13 cellular contexts compared by ENCODE assay signal in the genomic region with DNA sequence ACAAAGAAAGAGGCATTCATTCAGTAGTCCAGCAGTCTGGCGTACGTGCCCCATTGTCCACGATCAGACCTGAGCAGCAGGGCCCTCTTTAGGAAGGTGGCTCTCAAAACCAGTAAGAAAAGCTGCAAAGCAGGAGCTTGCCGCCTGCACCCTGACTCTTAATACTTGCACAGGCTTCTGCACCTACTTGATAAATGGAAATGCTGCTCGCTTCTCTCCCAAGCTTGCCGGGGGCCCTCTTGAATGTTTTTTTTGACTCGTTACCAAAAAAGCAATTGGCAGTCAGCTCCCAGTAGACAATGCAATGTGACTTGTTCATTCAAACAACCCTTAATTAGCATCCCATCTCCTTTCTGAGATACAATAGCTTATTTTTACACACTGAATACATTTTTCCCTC. TPM values are rescaled to one million over a fixed set of nuclear protein-coding genes. Genes with fewer than 3 reads are reported as not detected.
DNase-seq lines count a peak whose midpoint lies in the region; ATAC-seq, FAIRE-seq and TF ChIP-seq lines count a peak whose summit lies in the region.
"Had no signal": no experiment of that assay in that cellular context is flagged by ENCODE, and none has a peak within 500 bp of the region (broad histone marks: within the 10 kb centered on the region; RNA-seq: fewer than 3 reads in every experiment).

No MANE protein-coding gene starts in this region.

- intact Hi-C loops in tibial artery (cut with DNase I; ENCODE audit: low total_unique reads): no loop called here

- peaks cover 10% of the 10 kb centered on the region for H3K4me1 Mint-ChIP-seq in neural progenitor cell
- H3K4me1 Mint-ChIP-seq: stimulated activated effector memory CD8-positive, alpha-beta T cell treated with anti-CD3 and anti-CD28 coated beads, Interleukin-12 subunit alpha, Interleukin-12 subunit beta, amount 100 ng/mL, for 72 hours had no signal

- H3K36me3 ChIP-seq in HEK293 (ENCODE audit: control insufficient read depth in 2 of 2, insufficient read depth in 1 of 2, low read length in 2 of 2) (no peaks in the 10 kb centered on the region), neural progenitor cell (no peaks in the 10 kb centered on the region), tibial artery (no peaks in the 10 kb centered on the region)

- TF ChIP-seq CTCF in HEK293 (tag by site-specific recombination; IDR thresholded peaks at IDR 0.05): no peak
- no peak for TF ChIP-seq CTCF in choroid plexus epithelial cell (conservative IDR thresholded peaks at IDR 0.05; ENCODE audit: low read depth, low read length)
- no peak for TF ChIP-seq CTCF in neural progenitor cell (IDR thresholded peaks at IDR 0.05)
- no peak for TF ChIP-seq CTCF in tibial artery (IDR thresholded peaks at IDR 0.05)
- TF ChIP-seq CTCF in D721Med (IDR thresholded peaks at IDR 0.05; ENCODE audit: insufficient read depth, missing control alignments): no peak

- no peak overlapping the region for H2AFZ ChIP-seq in neural progenitor cell (replicated peaks)

- DNase-seq in NCI-H345 (lab: John Stamatoyannopoulos, UW): peak; percentile 72
- peak; percentile 49 for DNase-seq in choroid plexus epithelial cell (ENCODE audit: low read depth)
- DNase-seq in neural progenitor cell (ENCODE audit: low spot score): peak; percentile 82
- DNase-seq in tibial artery: no peak
- DNase-seq in activated CD8-positive, alpha-beta memory T cell treated with anti-CD3 and anti-CD28 coated beads for 24 hours: no peak
- no peak for DNase-seq in D721Med (ENCODE audit: insufficient read length, low spot score)
- DNase-seq: activated T-cell treated with anti-CD3 and anti-CD28 coated beads, Interleukin-2, amount 50 U/mL, for 1 hour; CD4-positive, alpha-beta T cell had no signal

- ATAC-seq in GM21360 (IDR thresholded peaks at IDR 0.05; ENCODE audit: unreplicated experiment): no peak
- ATAC-seq: HepG2; natural killer cell treated with Interleukin-12 subunit alpha and Interleukin-12 subunit beta and Interleukin-15 and Interleukin-18, amount 100 ng/mL, for 72 hours; stimulated activated effector memory CD8-positive, alpha-beta T cell treated with anti-CD3 and anti-CD28 coated beads, Interleukin-12 subunit alpha, Interleukin-12 subunit beta, amount 100 ng/mL, for 72 hours had no signal

- no peaks in the 10 kb centered on the region for H3K27me3 Mint-ChIP-seq in neural progenitor cell (ENCODE audit: insufficient read depth, low read depth)
- H3K27me3 Mint-ChIP-seq: natural killer cell treated with Interleukin-12 subunit alpha and Interleukin-12 subunit beta and Interleukin-15 and Interleukin-18, amount 100 ng/mL, for 72 hours had no signal

- no peaks in the 10 kb centered on the region for H4K20me1 ChIP-seq in neural progenitor cell (ENCODE audit: low read depth)

- H3K27ac ChIP-seq in HEK293 (ENCODE audit: extremely low read depth, low read depth, low read length) (no peak overlapping the region), neural progenitor cell (peak overlapping the region; percentile 74), tibial artery (no peak overlapping the region)

- no peak overlapping the region; the same call in 1 of the 2 replicates for H3K4me3 ChIP-seq in HEK293 (ENCODE audit: low read depth, low read length)
- no peak overlapping the region for H3K4me3 ChIP-seq in choroid plexus epithelial cell (ENCODE audit: low read depth, low read length)
- peak overlapping the region; percentile 39 for H3K4me3 ChIP-seq in neural progenitor cell
- H3K4me3 ChIP-seq in tibial artery: no peak overlapping the region

- no peaks in the 10 kb centered on the region for H3K9me3 Mint-ChIP-seq in neural progenitor cell
- H3K9me3 Mint-ChIP-seq: CD4-positive, alpha-beta T cell; stimulated activated effector memory CD8-positive, alpha-beta T cell treated with anti-CD3 and anti-CD28 coated beads, Interleukin-12 subunit alpha, Interleukin-12 subunit beta, amount 100 ng/mL, for 72 hours had no signal

- FAIRE-seq in D721Med (lab: Jason Lieb, UNC): no peak
- FAIRE-seq: HepG2 had no signal

- H3K4me1 ChIP-seq in HEK293 (ENCODE audit: control insufficient read depth, insufficient read depth, low read length) (peaks cover 17% of the 10 kb centered on the region), neural progenitor cell (peaks cover 18% of the 10 kb centered on the region), tibial artery (peaks cover 0 to 12% (median 0%) of the 10 kb centered on the region in 4 donors)

- peak overlapping the region; percentile 75 for H3K4me2 ChIP-seq in neural progenitor cell

- peak overlapping the region; percentile 39 for H3K4me3 Mint-ChIP-seq in neural progenitor cell
- H3K4me3 Mint-ChIP-seq: CD4-positive, alpha-beta T cell; natural killer cell treated with Interleukin-12 subunit alpha and Interleukin-12 subunit beta and Interleukin-15 and Interleukin-18, amount 100 ng/mL, for 72 hours; stimulated activated effector memory CD8-positive, alpha-beta T cell treated with anti-CD3 and anti-CD28 coated beads, Interleukin-12 subunit alpha, Interleukin-12 subunit beta, amount 100 ng/mL, for 72 hours had no signal

- no peak overlapping the region for H3K27ac Mint-ChIP-seq in neural progenitor cell
- H3K27ac Mint-ChIP-seq: CD4-positive, alpha-beta T cell; natural killer cell treated with Interleukin-12 subunit alpha and Interleukin-12 subunit beta and Interleukin-15 and Interleukin-18, amount 100 ng/mL, for 72 hours; stimulated activated effector memory CD8-positive, alpha-beta T cell treated with anti-CD3 and anti-CD28 coated beads, Interleukin-12 subunit alpha, Interleukin-12 subunit beta, amount 100 ng/mL, for 72 hours had no signal

- H3K27me3 ChIP-seq in neural progenitor cell (no peaks in the 10 kb centered on the region), tibial artery (no peaks in the 10 kb centered on the region)

- H3K9me3 ChIP-seq in HEK293 (ENCODE audit: control insufficient read depth, insufficient read depth, low read depth, low read length) (no peaks in the 10 kb centered on the region), neural progenitor cell (ENCODE audit: low read depth) (no peaks in the 10 kb centered on the region), tibial artery (no peaks in the 10 kb centered on the region)

- no peaks in the 10 kb centered on the region for H3K36me3 Mint-ChIP-seq in neural progenitor cell
- H3K36me3 Mint-ChIP-seq: stimulated activated effector memory CD8-positive, alpha-beta T cell treated with anti-CD3 and anti-CD28 coated beads, Interleukin-12 subunit alpha, Interleukin-12 subunit beta, amount 100 ng/mL, for 72 hours had no signal

- H3K9ac ChIP-seq in neural progenitor cell: no peak overlapping the region

- CTCF ChIA-PET in HEK293 (lab: Yijun Ruan, JAX): interaction anchor here (0.6 to 0.7 kb wide), 2 partner anchors 63 to 77 kb away, joined by 3 to 4 read pairs; no protein-coding TSS in a partner anchor

- H3F3A ChIP-seq in neural progenitor cell (ENCODE audit: low read depth): peaks cover 17% of the 10 kb centered on the region

- H3K79me2 ChIP-seq in neural progenitor cell (ENCODE audit: low read depth): no peaks in the 10 kb centered on the region

- POLR2A ChIA-PET in HEK293 (lab: Yijun Ruan, JAX): no interaction called here

TF ChIP-seq in HEK293, 187 proteins besides CTCF, POLR2A, EP300 and RAD21 (continues in another document):
- TF ChIP-seq ZNF664 (tag by site-specific recombination; IDR thresholded peaks at IDR 0.05): peak; percentile 46
- TF ChIP-seq OSR2 (tag by site-specific recombination; IDR thresholded peaks at IDR 0.05): 0 out of 2 replicates have a peak, but pooled peaks have one; percentile 39
- 0 out of 2 replicates have a peak, but pooled peaks have one; percentile 21 for TF ChIP-seq FEZF1 (tag by site-specific recombination; IDR thresholded peaks at IDR 0.05)
- 0 out of 2 replicates have a peak, but pooled peaks have one; percentile 49 for TF ChIP-seq ZBTB20 (tag by site-specific recombination; IDR thresholded peaks at IDR 0.05)
- no peak for TF ChIP-seq ZNF777 (tag by site-specific recombination; IDR thresholded peaks at IDR 0.05; ENCODE audit: borderline replicate concordance)
- no peak for TF ChIP-seq PRDM10 (tag by site-specific recombination; IDR thresholded peaks at IDR 0.05)
- 0 out of 2 replicates have a peak, but pooled peaks have one; percentile 15 for TF ChIP-seq SP7 (tag by site-specific recombination; IDR thresholded peaks at IDR 0.05)
- no peak for TF ChIP-seq ZNF623 (tag by site-specific recombination; IDR thresholded peaks at IDR 0.05)

RNA-seq across cellular contexts. Expression of gene PTPRB, which starts 27.2 kb away (rescaled TPM):
- 0.06 TPM in 1 of 2 replicates, not detected in the other for total RNA-seq in neural progenitor cell (ENCODE audit: low replicate concordance)
- total RNA-seq: CD4-positive, alpha-beta T cell had no signal

Comparison
In these comparisons a context has a peak if more than half of its experiments do, and no peak if none do; other contexts are left out.
1. DNase-seq: peak in NCI-H345 (single experiment), choroid plexus epithelial cell (single experiment) and neural progenitor cell (single experiment); none in tibial artery (0 of 2), activated CD8-positive, alpha-beta memory T cell treated with anti-CD3 and anti-CD28 coated beads for 24 hours (single experiment) and D721Med (single experiment).